17 cellular contexts compared by ENCODE assay signal in genomic region chr10:44353721-44354120, GRCh38. TPM values are rescaled to one million over a fixed set of nuclear protein-coding genes. Genes with fewer than 3 reads are reported as not detected.
A peak's percentile ranks its signal among the peaks of the same experiment; 100 is the strongest.
DNase-seq lines count a peak whose midpoint lies in the region; ATAC-seq and TF ChIP-seq lines count a peak whose summit lies in the region.
"Had no signal": no experiment of that assay in that cellular context is flagged by ENCODE, and none has a peak within 500 bp of the region (broad histone marks: within the 10 kb centered on the region; RNA-seq: fewer than 3 reads in every experiment).

No MANE protein-coding gene starts in this region.

- H4K8ac ChIP-seq in H9 (replicated peaks; ENCODE audit: insufficient read length, low read depth, low read length) = no peak overlapping the region

- H3K27ac Mint-ChIP-seq in neural crest cell (ENCODE audit: unreplicated experiment) (peak overlapping the region; percentile 35), H9 (peak overlapping the region in 1 of 3 experiments; percentile 42; a peak in 1 of 7 replicates)
- H3K27ac Mint-ChIP-seq: CD14-positive monocyte; CD8-positive, alpha-beta T cell; GM23338 had no signal

- H3T11ph ChIP-seq in H9 (ENCODE audit: low read length) = no peak overlapping the region

- no peak for TF ChIP-seq EP300 in sigmoid colon (IDR thresholded peaks at IDR 0.05)

- H4K91ac ChIP-seq in H9 (ENCODE audit: insufficient read length, low read depth, low read length) = no peak overlapping the region

- H3K9me3 ChIP-seq in sigmoid colon (no peaks in the 10 kb centered on the region), H9 (ENCODE audit: control insufficient read depth, low read depth, low read length) (no peaks in the 10 kb centered on the region)
- H3K9me3 ChIP-seq: BLaER1 had no signal

- H3K23me2 ChIP-seq in H9 (ENCODE audit: insufficient read length, low read depth, low read length, poor library complexity, severe bottlenecking) = no peaks in the 10 kb centered on the region

- ATAC-seq in Right ventricle myocardium superior (ENCODE audit: poor library complexity) = no peak
- ATAC-seq in HG03521 (IDR thresholded peaks at IDR 0.05; ENCODE audit: unreplicated experiment) = no peak
- ATAC-seq: CD8-positive, alpha-beta T cell had no signal

- 93 to 94% methylated on average over 7 of the region's 7 CpGs for WGBS in sigmoid colon, 2 donors
- no CpG with 5 or more reads among the region's 7 CpGs for WGBS in H9 (ENCODE audit: extremely low coverage, insufficient read length, low lambda C conversion rate)

- no peak overlapping the region for H3K18ac ChIP-seq in H9 (ENCODE audit: insufficient read length, low read depth, low read length)

- H3K4me3 Mint-ChIP-seq in neural crest cell (no peak overlapping the region), H9 (no peak overlapping the region)
- H3K4me3 Mint-ChIP-seq: CD14-positive monocyte; CD8-positive, alpha-beta T cell; GM23338 had no signal

- H2BK5ac ChIP-seq in H9 (ENCODE audit: insufficient read length, low read length) = no peak overlapping the region

- H2AK5ac ChIP-seq in H9 (ENCODE audit: insufficient read length, low read length) = no peak overlapping the region

- TF ChIP-seq CTCF in neural crest cell (conservative IDR thresholded peaks at IDR 0.05) (no peak), sigmoid colon (IDR thresholded peaks at IDR 0.05) (no peak), H9 (conservative IDR thresholded peaks at IDR 0.05) (no peak)

- H3K27me3 ChIP-seq in sigmoid colon = no peaks in the 10 kb centered on the region
- no peaks in the 10 kb centered on the region for H3K27me3 ChIP-seq in H9 (ENCODE audit: insufficient read depth, low read length)
- H3K27me3 ChIP-seq: BLaER1 had no signal

- H3K4me3 ChIP-seq in sigmoid colon = no peak overlapping the region
- H3K4me3 ChIP-seq: BLaER1, GM23338 had no signal

- no peak overlapping the region for H2BK120ac ChIP-seq in H9 (ENCODE audit: low read depth, low read length, poor library complexity, severe bottlenecking)

- H3K4me1 ChIP-seq in sigmoid colon = peaks cover 0 to 18% (median 3%) of the 10 kb centered on the region in 4 donors
- peaks cover 6% of the 10 kb centered on the region; the same call in 1 of the 2 replicates for H3K4me1 ChIP-seq in H9 (ENCODE audit: insufficient read depth, low read length)

- no peak overlapping the region for H4K5ac ChIP-seq in H9 (ENCODE audit: insufficient read length, low read depth, low read length)

- no peaks in the 10 kb centered on the region for H3K36me3 ChIP-seq in sigmoid colon
- H3K36me3 ChIP-seq: BLaER1 had no signal

- DNase-seq in cardiac septum (ENCODE audit: low spot score) (peak; percentile 61), Right ventricle myocardium superior (no peak), neural crest cell (ENCODE audit: low read depth, low spot score) (no peak), sigmoid colon (peak; percentile 39), NCI-H524 (lab: John Stamatoyannopoulos, UW) (no peak), H9 (no peak)
- DNase-seq: 8988T; Calu3; CD8-positive, alpha-beta T cell; DMS79 treated with DMSO at 0.1 percent for 48 hours; GF-D8; H7 had no signal

- H3K27ac ChIP-seq in sigmoid colon (no peak overlapping the region), H9 (ENCODE audit: insufficient read length, low read depth, low read length) (no peak overlapping the region)
- H3K27ac ChIP-seq: BLaER1 had no signal

- no peak overlapping the region for H2AFZ ChIP-seq in H9 (ENCODE audit: low read length)
- H2AFZ ChIP-seq: GM23338 had no signal

- H3K27me3 Mint-ChIP-seq in neural crest cell (ENCODE audit: low read depth) = no peaks in the 10 kb centered on the region
- H3K27me3 Mint-ChIP-seq in H9 (ENCODE audit: low read depth) = peaks cover 8% of the 10 kb centered on the region

- peaks cover 3% of the 10 kb centered on the region for H3K9me3 Mint-ChIP-seq in neural crest cell
- H3K9me3 Mint-ChIP-seq in H9 = no peaks in the 10 kb centered on the region; a peak in 3 of 5 replicates
- H3K9me3 Mint-ChIP-seq: CD8-positive, alpha-beta T cell; GM23338 had no signal

- no peaks in the 10 kb centered on the region for H3K79me1 ChIP-seq in H9 (ENCODE audit: insufficient read depth, low read depth, low read length, poor library complexity, severe bottlenecking)

- peaks cover 11% of the 10 kb centered on the region for H3K4me1 Mint-ChIP-seq in neural crest cell
- H3K4me1 Mint-ChIP-seq in H9 = peaks cover 26 to 32% of the 10 kb centered on the region in 2 experiments
- H3K4me1 Mint-ChIP-seq: CD14-positive monocyte had no signal

- H3K9ac ChIP-seq in H9 (ENCODE audit: extremely low read depth, insufficient read length, low read length) = no peak overlapping the region
- H3K9ac ChIP-seq: BLaER1 had no signal

- TF ChIP-seq POLR2A in sigmoid colon (IDR thresholded peaks at IDR 0.05) = no peak

- no peaks in the 10 kb centered on the region for H3K79me2 ChIP-seq in H9 (ENCODE audit: insufficient read depth, low read length)

- peaks cover under 1% of the 10 kb centered on the region for H4K20me1 ChIP-seq in H9 (ENCODE audit: control insufficient read depth, insufficient read depth, insufficient read length)
- H4K20me1 ChIP-seq: BLaER1 had no signal

- no peak overlapping the region for H3K4me2 ChIP-seq in H9 (ENCODE audit: insufficient read depth, insufficient read length, low read length)
- H3K4me2 ChIP-seq: GM23338 had no signal

- H2BK12ac ChIP-seq in H9 (ENCODE audit: insufficient read length, low read depth, low read length) = no peak overlapping the region

- no peak overlapping the region for H3K14ac ChIP-seq in H9 (ENCODE audit: insufficient read depth, low read length)

- no peak overlapping the region for H2BK15ac ChIP-seq in H9 (ENCODE audit: low read depth, low read length)

- no peaks in the 10 kb centered on the region for H3K36me3 Mint-ChIP-seq in neural crest cell (ENCODE audit: low read depth)
- peaks cover 0 to 3% (median 0%) of the 10 kb centered on the region in 3 experiments; a peak in 3 of 7 replicates for H3K36me3 Mint-ChIP-seq in H9 (ENCODE audit: insufficient read depth in 1 of 3, low read depth in 3 of 3)
- H3K36me3 Mint-ChIP-seq: CD14-positive monocyte; CD8-positive, alpha-beta T cell had no signal

- no peak overlapping the region for H3K4ac ChIP-seq in H9 (ENCODE audit: low read depth, low read length)

- H3K56ac ChIP-seq in H9 (ENCODE audit: insufficient read length, low read depth, low read length) = no peak overlapping the region

- no peak overlapping the region for H3K23ac ChIP-seq in H9 (ENCODE audit: insufficient read length, low read depth, low read length)

- H2BK20ac ChIP-seq in H9 (ENCODE audit: low read depth, low read length, poor library complexity, severe bottlenecking) = no peak overlapping the region

- intact Hi-C loops in cardiac septum (cut with DNase I) (no loop called here), Right ventricle myocardium superior (cut with DNase I) (no loop called here), sigmoid colon (cut with DNase I) (no loop called here)

RNA-seq across cellular contexts. Expression of gene CXCL12, which starts 31.2 kb away (rescaled TPM):
- 121 TPM for total RNA-seq in cardiac septum
- total RNA-seq in Right ventricle myocardium superior = 117 TPM
- 3.6 and 4.0 TPM in 2 replicates for total RNA-seq in neural crest cell
- total RNA-seq in sigmoid colon = 100 to 1,000 TPM in 1 of 4 donors, 10 to 100 TPM in 3; 72.1 to 111 (median 80.7) TPM
- polyA plus RNA-seq in sigmoid colon = 10 to 100 TPM; 13.6 to 54.1 (median 43.5) TPM
- 28.3 and 29.5 TPM in 2 replicates for total RNA-seq in H9 (2021)
- total RNA-seq: Calu3; CD8-positive, alpha-beta T cell; HepG2 had no signal
- polyA plus RNA-seq: CD14-positive monocyte, HepG2 had no signal

Comparison
In these comparisons a context has a peak if more than half of its experiments do, and no peak if none do; other contexts are left out.
1. DNase-seq: peak in cardiac septum (single experiment) and sigmoid colon (single experiment); none in Right ventricle myocardium superior (single experiment), neural crest cell (single experiment), NCI-H524 (0 of 2) and H9 (single experiment).